ENCODE assay signal across 9 cellular contexts in genomic region chr6:167153523-167153959, GRCh38. TPM values are rescaled to one million over a fixed set of nuclear protein-coding genes. Genes with fewer than 3 reads are reported as not detected.
DNase-seq lines count a peak whose midpoint lies in the region; ATAC-seq, FAIRE-seq and TF ChIP-seq lines count a peak whose summit lies in the region.
"Had no signal": no experiment of that assay in that cellular context is flagged by ENCODE, and none has a peak within 500 bp of the region (broad histone marks: within the 10 kb centered on the region; RNA-seq: fewer than 3 reads in every experiment).

No MANE protein-coding gene starts in this region.

- H3K4me3 Mint-ChIP-seq in activated T-cell treated with anti-CD3 and anti-CD28 coated beads, Interleukin-2, amount 50 U/mL, for 4 hours, result peak overlapping the region; percentile 70

- TF ChIP-seq RAD21 in HepG2 (CRISPR knock-in tag; IDR thresholded peaks at IDR 0.05), result no peak

- no peak overlapping the region for H3K9ac ChIP-seq in HepG2 (ENCODE audit: insufficient read depth, low read depth, low read length)

- intact Hi-C loops in OCI-LY7 (cut with micrococcal nuclease; ENCODE audit: unreplicated experiment), result no loop called here
- intact Hi-C loops in HepG2 (cut with micrococcal nuclease; ENCODE audit: unreplicated experiment), result no loop called here
- intact Hi-C loops in ascending aorta (cut with DNase I), result no loop called here
- intact Hi-C loops in esophagus squamous epithelium (cut with DNase I), result no loop called here

- TF ChIP-seq CTCF in OCI-LY7 (conservative IDR thresholded peaks at IDR 0.05; ENCODE audit: low read length), result no peak
- TF ChIP-seq CTCF in HepG2 (CRISPR knock-in tag; IDR thresholded peaks at IDR 0.05), result no peak
- no peak for TF ChIP-seq CTCF in ascending aorta (IDR thresholded peaks at IDR 0.05)
- TF ChIP-seq CTCF in esophagus squamous epithelium (IDR thresholded peaks at IDR 0.05), result no peak

- peaks cover 20% of the 10 kb centered on the region for H3K4me1 Mint-ChIP-seq in activated T-cell treated with anti-CD3 and anti-CD28 coated beads, Interleukin-2, amount 50 U/mL, for 4 hours (ENCODE audit: low read depth)

- H3K9me3 ChIP-seq in OCI-LY7 (ENCODE audit: low read length) (no peaks in the 10 kb centered on the region), HepG2 (ENCODE audit: low read length) (no peaks in the 10 kb centered on the region), ascending aorta (no peaks in the 10 kb centered on the region), esophagus squamous epithelium (no peaks in the 10 kb centered on the region)

- H3K36me3 ChIP-seq in OCI-LY7 (ENCODE audit: insufficient read depth, low read length), result no peaks in the 10 kb centered on the region
- H3K36me3 ChIP-seq in HepG2 (replicated peaks in 1 of 2; ENCODE audit: control insufficient read depth in 1 of 2, insufficient read depth in 2 of 2, low read length in 2 of 2), result no peaks in the 10 kb centered on the region
- no peaks in the 10 kb centered on the region for H3K36me3 ChIP-seq in ascending aorta
- H3K36me3 ChIP-seq in esophagus squamous epithelium, result no peaks in the 10 kb centered on the region

- H3K27ac ChIP-seq in OCI-LY7 (ENCODE audit: low read depth, low read length, poor library complexity, severe bottlenecking) (peak overlapping the region; percentile 45), HepG2 (ENCODE audit: extremely low read length, insufficient read depth, low read length) (no peak overlapping the region), ascending aorta (no peak overlapping the region), esophagus squamous epithelium (no peak overlapping the region)

- H3K4me3 ChIP-seq in OCI-LY7 (ENCODE audit: low read depth, low read length, poor library complexity, severe bottlenecking) (peak overlapping the region; percentile 45), HepG2 (replicated peaks in 1 of 3; ENCODE audit: insufficient read depth in 1 of 3, low read depth in 2 of 3, low read length in 3 of 3) (no peak overlapping the region), ascending aorta (no peak overlapping the region), esophagus squamous epithelium (peak overlapping the region in 2 of 4 donors; percentile 9 to 35)

- no peaks in the 10 kb centered on the region for H3K9me3 Mint-ChIP-seq in activated T-cell treated with anti-CD3 and anti-CD28 coated beads, Interleukin-2, amount 50 U/mL, for 4 hours

- TF ChIP-seq EP300 in HepG2 (IDR thresholded peaks at IDR 0.05; ENCODE audit: low read depth in 2 of 2, low read length in 2 of 2) (no peak), HepG2 (CRISPR knock-in tag; IDR thresholded peaks at IDR 0.05; ENCODE audit: borderline replicate concordance) (no peak)

- DNase-seq in activated T-cell treated with anti-CD3 and anti-CD28 coated beads, Interleukin-2, amount 50 U/mL, for 4 hours, result no peak
- DNase-seq in activated T-cell treated with anti-CD3 and anti-CD28 coated beads for 4 hours, result no peak
- peak; percentile 52 for DNase-seq in OCI-LY7 (ENCODE audit: low spot score)
- DNase-seq in HepG2 (ENCODE audit: low spot score), result peak; percentile 15
- DNase-seq in ascending aorta (ENCODE audit: low spot score in 2 of 2), result no peak
- no peak for DNase-seq in ecto neural progenitor cell (ENCODE audit: low spot score)
- DNase-seq in esophagus squamous epithelium (lab: John Stamatoyannopoulos, UW), result no peak

- POLR2A ChIA-PET in OCI-LY7 (lab: Charles Lee) (interaction anchor here (0.7 to 1.6 kb wide), 4 partner anchors 101 to 165 kb away, joined by 3 read pairs; no protein-coding TSS in a partner anchor), HepG2 (lab: Yijun Ruan, JAX) (no interaction called here)

- H3K27me3 Mint-ChIP-seq in activated T-cell treated with anti-CD3 and anti-CD28 coated beads, Interleukin-2, amount 50 U/mL, for 4 hours (ENCODE audit: low read depth), result no peaks in the 10 kb centered on the region

- no peaks in the 10 kb centered on the region for H3K36me3 Mint-ChIP-seq in activated T-cell treated with anti-CD3 and anti-CD28 coated beads, Interleukin-2, amount 50 U/mL, for 4 hours (ENCODE audit: insufficient read depth)

- H4K20me1 ChIP-seq in OCI-LY7 (ENCODE audit: insufficient read depth, low read length) (no peaks in the 10 kb centered on the region), HepG2 (ENCODE audit: insufficient read depth, low read length) (no peaks in the 10 kb centered on the region)

- TF ChIP-seq POLR2A in HepG2 (IDR thresholded peaks at IDR 0.05; ENCODE audit: insufficient read depth in 1 of 2, low read depth in 2 of 2, low read length in 2 of 2) (no peak), esophagus squamous epithelium (IDR thresholded peaks at IDR 0.05) (no peak)

- ATAC-seq in activated T-cell treated with anti-CD3 and anti-CD28 coated beads, Interleukin-2, amount 50 U/mL, for 4 hours, result peak in 1 of 2 donors; percentile 35
- ATAC-seq in HG02798 (IDR thresholded peaks at IDR 0.05; ENCODE audit: poor library complexity, unreplicated experiment), result peak; percentile 66
- no peak for ATAC-seq in HepG2

- H3K4me1 ChIP-seq in OCI-LY7 (ENCODE audit: insufficient read depth, low read length, poor library complexity, severe bottlenecking) (peaks cover 44% of the 10 kb centered on the region), HepG2 (ENCODE audit: insufficient read depth, low read length) (peaks cover 14% of the 10 kb centered on the region; the same call in 1 of the 2 replicates), ascending aorta (no peaks in the 10 kb centered on the region), esophagus squamous epithelium (no peaks in the 10 kb centered on the region)

- peak overlapping the region; percentile 94 for H2AFZ ChIP-seq in OCI-LY7 (ENCODE audit: low read length)
- no peak overlapping the region for H2AFZ ChIP-seq in HepG2 (ENCODE audit: low read length)

- CTCF ChIA-PET in OCI-LY7 (lab: Charles Lee; ENCODE audit: unreplicated experiment) (no interaction called here), HepG2 (lab: Yijun Ruan, JAX; ENCODE audit: low intra/inter-chr PET ratio, low total read pairs) (no interaction called here)

- H3K4me2 ChIP-seq in OCI-LY7 (ENCODE audit: low read length), result peak overlapping the region; percentile 68
- H3K4me2 ChIP-seq in HepG2 (ENCODE audit: low read depth, low read length), result 0 out of 2 replicates have a peak overlapping the region, but pooled peaks have one; percentile 13

- H3K79me2 ChIP-seq in OCI-LY7 (ENCODE audit: insufficient read depth, low read depth, low read length) (no peaks in the 10 kb centered on the region), HepG2 (ENCODE audit: insufficient read depth, low read length) (no peaks in the 10 kb centered on the region)

- in situ Hi-C loops in HepG2 (cut with HindIII; ENCODE audit: extremely low pct_ligation_motif_present, low pct_unique_long_range_greater_than_20kb), result no loop called here

- H3K27me3 ChIP-seq in HepG2 (ENCODE audit: control insufficient read depth in 1 of 2, insufficient read depth in 2 of 2, low read length in 2 of 2) (peaks cover 12 to 91% of the 10 kb centered on the region in 2 experiments), ascending aorta (no peaks in the 10 kb centered on the region), esophagus squamous epithelium (peaks cover 0 to 36% (median 0%) of the 10 kb centered on the region in 4 donors)

- H3K9me2 ChIP-seq in OCI-LY7 (ENCODE audit: insufficient read depth, low read length), result no peaks in the 10 kb centered on the region

- WGBS in HepG2 (ENCODE audit: low lambda C conversion rate), result 14% methylated on average over 13 of the region's 13 CpGs
- WGBS in esophagus squamous epithelium, 2 donors, result 39 to 57% methylated on average over 13 of the region's 13 CpGs

- no peak for FAIRE-seq in HepG2 (lab: Jason Lieb, UNC)

- BruUV-seq in OCI-LY7 (replicated peaks; lab: Mats Ljungman, UMichigan) (no TSS peak), HepG2 (replicated peaks; lab: Mats Ljungman, UMichigan) (no TSS peak)

RNA-seq across cellular contexts. Expression of gene GPR31, which starts 4.2 kb away (rescaled TPM):
- not detected for total RNA-seq in activated T-cell treated with anti-CD3 and anti-CD28 coated beads, Interleukin-2, amount 50 U/mL, for 4 hours
- total RNA-seq in OCI-LY7 (2014; rRNA removed; shearing (Covaris generic)), result not detected in 2 replicates
- total RNA-seq in OCI-LY7 (2022) (not detected in 2 replicates), HepG2 (2016; rRNA removed; fragmentation: Illumina TruSeq; extraction: Trizol) (not detected in 2 replicates), ascending aorta (not detected), esophagus squamous epithelium (not detected)
- not detected in 2 replicates for total RNA-seq in HepG2 (2016; cell fraction: cytosol; rRNA removed; fragmentation: Illumina TruSeq; extraction: Trizol; ENCODE audit: low read depth)
- total RNA-seq in HepG2 (2016; cell fraction: insoluble cytoplasmic fraction; rRNA removed; fragmentation: Illumina TruSeq; extraction: Trizol), result not detected in 2 replicates
- total RNA-seq in HepG2 (2016; cell fraction: membrane; rRNA removed; fragmentation: Illumina TruSeq; extraction: Trizol), result not detected in 2 replicates
- not detected in 2 replicates for total RNA-seq in HepG2 (2016; cell fraction: nucleus; rRNA removed; fragmentation: Illumina TruSeq; extraction: Trizol)
- polyA plus RNA-seq in HepG2 (2011; rRNA removed), result not detected in 2 replicates
- polyA plus RNA-seq in HepG2 (2011; cell fraction: cytosol; rRNA removed), result not detected in 2 replicates
- not detected in 2 replicates for polyA plus RNA-seq in HepG2 (2011; cell fraction: nucleus; rRNA removed)
- not detected in 2 replicates for polyA plus RNA-seq in HepG2 (2012)
- polyA plus RNA-seq in HepG2 (2016; cell fraction: cytosol; fragmentation: Illumina TruSeq; extraction: Trizol; ENCODE audit: low read depth), result not detected in 2 replicates
- polyA plus RNA-seq in HepG2 (2016; cell fraction: insoluble cytoplasmic fraction; fragmentation: Illumina TruSeq; extraction: Trizol; ENCODE audit: low read depth), result not detected in 2 replicates
- polyA plus RNA-seq in HepG2 (2016; cell fraction: membrane; fragmentation: Illumina TruSeq; extraction: Trizol; ENCODE audit: low read depth), result not detected in 2 replicates
- not detected in 2 replicates for polyA plus RNA-seq in HepG2 (2016; cell fraction: nucleus; fragmentation: Illumina TruSeq; extraction: Trizol; ENCODE audit: insufficient read depth, low read depth)
- not detected in 2 replicates for polyA minus RNA-seq in HepG2 (2011; rRNA and poly(A)+ RNA removed; ENCODE audit: low replicate concordance)
- not detected in 2 replicates for polyA minus RNA-seq in HepG2 (2011; cell fraction: cytosol; rRNA and poly(A)+ RNA removed)
- polyA minus RNA-seq in HepG2 (2011; cell fraction: nucleus; rRNA and poly(A)+ RNA removed), result not detected in 2 replicates
- polyA plus RNA-seq: BJ had no signal

RNA-seq across cellular contexts. Expression of gene CCR6, which starts 30.6 kb away (rescaled TPM):
- 1 to 10 TPM; 1.7 to 8.8 (median 5.1) TPM for total RNA-seq in activated T-cell treated with anti-CD3 and anti-CD28 coated beads, Interleukin-2, amount 50 U/mL, for 4 hours
- 0.05 and 0.35 TPM in 2 replicates for total RNA-seq in OCI-LY7 (2014; rRNA removed; shearing (Covaris generic))
- total RNA-seq in OCI-LY7 (2022) (0.10 TPM in 1 of 2 replicates, not detected in the other), HepG2 (2016; rRNA removed; fragmentation: Illumina TruSeq; extraction: Trizol) (4.2 and 4.5 TPM in 2 replicates), ascending aorta (not detected), esophagus squamous epithelium (1 to 10 TPM in 1 of 4 donors, under 1 TPM in 2, not detected in 1; 0.23 to 2.4 (median 0.57) TPM)
- total RNA-seq in HepG2 (2016; cell fraction: cytosol; rRNA removed; fragmentation: Illumina TruSeq; extraction: Trizol; ENCODE audit: low read depth), result 0.10 TPM in 1 of 2 replicates, not detected in the other
- 4.0 and 4.5 TPM in 2 replicates for total RNA-seq in HepG2 (2016; cell fraction: insoluble cytoplasmic fraction; rRNA removed; fragmentation: Illumina TruSeq; extraction: Trizol)
- 1.2 and 1.3 TPM in 2 replicates for total RNA-seq in HepG2 (2016; cell fraction: membrane; rRNA removed; fragmentation: Illumina TruSeq; extraction: Trizol)
- 0.56 and 1.4 TPM in 2 replicates for total RNA-seq in HepG2 (2016; cell fraction: nucleus; rRNA removed; fragmentation: Illumina TruSeq; extraction: Trizol)
- 8.7 and 11.3 TPM in 2 replicates for polyA plus RNA-seq in HepG2 (2011; rRNA removed)
- polyA plus RNA-seq in HepG2 (2011; cell fraction: cytosol; rRNA removed), result 11.0 and 18.6 TPM in 2 replicates
- polyA plus RNA-seq in HepG2 (2011; cell fraction: nucleus; rRNA removed), result 3.2 and 3.5 TPM in 2 replicates
- polyA plus RNA-seq in HepG2 (2012), result 9.4 and 18.5 TPM in 2 replicates
- 0.07 and 0.20 TPM in 2 replicates for polyA plus RNA-seq in HepG2 (2016; cell fraction: cytosol; fragmentation: Illumina TruSeq; extraction: Trizol; ENCODE audit: low read depth)
- polyA plus RNA-seq in HepG2 (2016; cell fraction: insoluble cytoplasmic fraction; fragmentation: Illumina TruSeq; extraction: Trizol; ENCODE audit: low read depth), result 2.7 and 3.0 TPM in 2 replicates
- 0.43 and 0.55 TPM in 2 replicates for polyA plus RNA-seq in HepG2 (2016; cell fraction: membrane; fragmentation: Illumina TruSeq; extraction: Trizol; ENCODE audit: low read depth)
- polyA plus RNA-seq in HepG2 (2016; cell fraction: nucleus; fragmentation: Illumina TruSeq; extraction: Trizol; ENCODE audit: insufficient read depth, low read depth), result 1.1 and 2.3 TPM in 2 replicates
- 31.5 TPM in 1 of 2 replicates, not detected in the other for polyA minus RNA-seq in HepG2 (2011; rRNA and poly(A)+ RNA removed; ENCODE audit: low replicate concordance)
- polyA minus RNA-seq in HepG2 (2011; cell fraction: cytosol; rRNA and poly(A)+ RNA removed), result 9.9 and 14.7 TPM in 2 replicates
- 0.77 and 1.4 TPM in 2 replicates for polyA minus RNA-seq in HepG2 (2011; cell fraction: nucleus; rRNA and poly(A)+ RNA removed)
- polyA plus RNA-seq: BJ had no signal

Comparison
In these comparisons a context has a peak if more than half of its experiments do, and no peak if none do; other contexts are left out.
1. DNase-seq: peak in OCI-LY7 (single experiment) and HepG2 (single experiment); none in activated T-cell treated with anti-CD3 and anti-CD28 coated beads, Interleukin-2, amount 50 U/mL, for 4 hours (single experiment), activated T-cell treated with anti-CD3 and anti-CD28 coated beads for 4 hours (single experiment), ascending aorta (0 of 2), ecto neural progenitor cell (single experiment) and esophagus squamous epithelium (single experiment).